Comparison of ENCODE assay signal across 35 cellular contexts in genomic region chr22:47933226-47933625, GRCh38.
"Had no signal": no experiment of that assay in that cellular context is flagged by ENCODE, and none has a peak within 500 bp of the region (broad histone marks: within the 10 kb centered on the region; RNA-seq: fewer than 3 reads in every experiment).

No MANE protein-coding gene starts in this region.

- H3K4me3 ChIP-seq: MG63 had no signal

- H3K36me3 ChIP-seq: MG63 had no signal

- H3K27me3 ChIP-seq: MG63 had no signal

- DNase-seq: Karpas-422, Kasumi-1, KBM-7, KG1, MG63, MM.1S, MV-4-11, NCI-H1048, NCI-H1092, NCI-H1092 treated with DMSO at 0.1 percent for 48 hours, NCI-H1105, NCI-H1105 treated with DMSO at 0.1 percent for 48 hours, NCI-H1417, NCI-H1417 treated with DMSO at 0.1 percent for 48 hours, NCI-H1436, NCI-H1436 treated with DMSO at 0.1 percent for 48 hours, NCI-H146, NCI-H1694, NCI-H1694 treated with DMSO at 0.1 percent for 48 hours, NCI-H187, NCI-H187 treated with DMSO at 0.1 percent for 48 hours, NCI-H1930, NCI-H2029, NCI-H2029 treated with DMSO at 0.1 percent for 48 hours, NCI-H2081, NCI-H2081 treated with DMSO at 0.1 percent for 48 hours, NCI-H2107, NCI-H2171, NCI-H2171 treated with DMSO at 0.1 percent for 48 hours, NCI-H2227 treated with DMSO at 0.1 percent for 48 hours, NCI-H226, NCI-H345, NCI-H446, NCI-H446 treated with DMSO at 0.1 percent for 48 hours had no signal

- H3K9me3 ChIP-seq: MG63 had no signal

- H3K27ac ChIP-seq: KMS-11 had no signal
